29 cellular contexts compared by ENCODE assay signal in the genomic region with DNA sequence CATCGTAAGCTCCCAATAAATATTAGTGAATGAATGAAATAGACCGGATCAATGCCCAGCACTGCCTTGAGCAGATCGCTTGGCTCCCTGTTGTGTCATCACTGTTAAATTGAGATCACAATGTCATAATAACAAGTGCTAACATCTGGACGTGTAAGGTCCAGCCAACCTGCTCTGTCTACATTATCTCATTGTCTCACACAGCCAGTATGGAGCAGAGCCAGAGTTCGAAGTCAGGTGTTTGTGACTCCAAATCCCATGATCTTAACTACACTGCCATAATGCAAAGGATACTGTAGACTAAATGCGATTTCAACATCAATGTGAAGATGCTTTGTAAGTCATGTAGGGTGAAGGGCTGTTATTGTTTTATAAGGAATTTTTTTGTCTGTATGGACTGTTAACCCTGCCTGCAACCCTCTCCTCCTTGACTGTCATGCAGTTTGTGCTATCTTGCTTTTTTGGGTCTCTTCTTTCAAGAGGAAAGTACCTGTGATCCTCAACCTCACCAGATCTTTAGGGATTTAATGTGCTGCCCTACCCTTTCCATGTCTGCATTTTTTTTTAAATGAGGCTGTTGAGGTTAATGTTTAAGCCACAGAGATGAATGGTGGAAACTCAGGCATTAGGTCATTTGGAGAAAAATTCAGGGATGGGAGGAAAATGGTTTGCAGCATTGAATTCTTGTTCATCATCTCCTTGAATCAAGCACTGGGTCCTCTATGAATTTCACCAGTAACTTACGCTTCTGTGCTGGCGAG. TPM values are rescaled to one million over a fixed set of nuclear protein-coding genes. Genes with fewer than 3 reads are reported as not detected.
"Had no signal": no experiment of that assay in that cellular context is flagged by ENCODE, and none has a peak within 500 bp of the region (broad histone marks: within the 10 kb centered on the region; RNA-seq: fewer than 3 reads in every experiment).

No MANE protein-coding gene starts in this region.

- H3K36me3 Mint-ChIP-seq: natural killer cell treated with Interleukin-12 subunit alpha and Interleukin-12 subunit beta and Interleukin-15 and Interleukin-18, amount 100 ng/mL, for 72 hours; stimulated activated memory B cell treated with anti-CD40 and anti-IgM and Interleukin-4, amounts not matched to agents 10 μg/mL and 1 μg/mL and 100 μg/mL, for 72 hours had no signal

- FAIRE-seq: colon, keratinocyte had no signal

- DNase-seq: effector memory CD8-positive, alpha-beta T cell; esophagus squamous epithelium; immature natural killer cell; left cardiac atrium; left ventricle myocardium inferior; lower lobe of right lung; psoas muscle; spleen; stimulated activated CD4-positive, alpha-beta T cell treated with anti-CD3 and anti-CD28 coated beads, Interleukin-15, amount 100 ng/mL, for 24 hours; stimulated activated CD4-positive, alpha-beta T cell treated with anti-CD3 and anti-CD28 coated beads, Interleukin-1b, Interleukin-23, amount 100 ng/mL, for 48 hours; stimulated activated CD4-positive, alpha-beta T cell treated with anti-CD3 and anti-CD28 coated beads, Interleukin-4, amount 100 ng/mL, for 24 hours; testis had no signal

- H3K9me3 ChIP-seq: esophagus squamous epithelium, left ventricle myocardium inferior, lower lobe of right lung, psoas muscle, spleen, testis, tibial nerve had no signal

- H3K79me2 ChIP-seq: parathyroid adenoma had no signal

- H2AFZ ChIP-seq: parathyroid adenoma had no signal

- H3K9ac ChIP-seq: parathyroid adenoma had no signal

- H3K27ac Mint-ChIP-seq: dendritic cell treated with granulocyte-macrophage colony-stimulating factor and Interleukin-4, amounts not matched to agents 40 ng/mL and 50 ng/mL, for 4 days; effector memory CD8-positive, alpha-beta T cell; immature natural killer cell; memory B cell; mesothelial cell of epicardium; natural killer cell treated with Interleukin-12 subunit alpha and Interleukin-12 subunit beta and Interleukin-15 and Interleukin-18, amount 100 ng/mL, for 72 hours; stimulated activated memory B cell treated with anti-CD40 and anti-IgM and Interleukin-4, amounts not matched to agents 10 μg/mL and 1 μg/mL and 100 μg/mL, for 72 hours; stimulated activated naive CD8-positive, alpha-beta T cell treated with anti-CD3 and anti-CD28 coated beads, Interleukin-15, Interleukin-2, amounts not matched to agents 100 ng/mL and 50 ng/mL, for 24 hours had no signal

- H3K4me1 Mint-ChIP-seq: immature natural killer cell, mesothelial cell of epicardium had no signal

- H3K4me3 ChIP-seq: esophagus squamous epithelium, left ventricle myocardium inferior, lower lobe of right lung, psoas muscle, spleen, testis, tibial nerve had no signal

- H3K27me3 ChIP-seq: esophagus squamous epithelium, foreskin keratinocyte, testis, tibial nerve had no signal

- H3K36me3 ChIP-seq: esophagus squamous epithelium, left ventricle myocardium inferior, lower lobe of right lung, spleen had no signal

- ATAC-seq: effector memory CD8-positive, alpha-beta T cell; foreskin keratinocyte; left cardiac atrium; lower lobe of right lung; natural killer cell treated with Interleukin-12 subunit alpha and Interleukin-12 subunit beta and Interleukin-15 and Interleukin-18, amount 100 ng/mL, for 72 hours; psoas muscle; sciatic nerve; stimulated activated memory B cell treated with anti-CD40 and anti-IgM and Interleukin-4, amounts not matched to agents 10 μg/mL and 1 μg/mL and 100 μg/mL, for 72 hours had no signal

- H3K4me1 ChIP-seq: esophagus squamous epithelium, foreskin keratinocyte, lower lobe of right lung, parathyroid adenoma, psoas muscle, spleen, testis, tibial nerve had no signal

- H3K4me3 Mint-ChIP-seq: dendritic cell treated with granulocyte-macrophage colony-stimulating factor and Interleukin-4, amounts not matched to agents 40 ng/mL and 50 ng/mL, for 4 days; effector memory CD8-positive, alpha-beta T cell; immature natural killer cell; memory B cell; mesothelial cell of epicardium; natural killer cell treated with Interleukin-12 subunit alpha and Interleukin-12 subunit beta and Interleukin-15 and Interleukin-18, amount 100 ng/mL, for 72 hours; stimulated activated memory B cell treated with anti-CD40 and anti-IgM and Interleukin-4, amounts not matched to agents 10 μg/mL and 1 μg/mL and 100 μg/mL, for 72 hours; stimulated activated naive CD8-positive, alpha-beta T cell treated with anti-CD3 and anti-CD28 coated beads, Interleukin-15, Interleukin-2, amounts not matched to agents 100 ng/mL and 50 ng/mL, for 24 hours had no signal

- H3K27ac ChIP-seq: esophagus squamous epithelium, foreskin keratinocyte, left ventricle myocardium inferior, lower lobe of right lung, parathyroid adenoma, psoas muscle, spleen, testis, tibial nerve had no signal

- H3K9me3 Mint-ChIP-seq: dendritic cell treated with granulocyte-macrophage colony-stimulating factor and Interleukin-4, amounts not matched to agents 40 ng/mL and 50 ng/mL, for 4 days; immature natural killer cell; mesothelial cell of epicardium; natural killer cell treated with Interleukin-12 subunit alpha and Interleukin-12 subunit beta and Interleukin-15 and Interleukin-18, amount 100 ng/mL, for 72 hours; stimulated activated naive CD8-positive, alpha-beta T cell treated with anti-CD3 and anti-CD28 coated beads, Interleukin-15, Interleukin-2, amounts not matched to agents 100 ng/mL and 50 ng/mL, for 24 hours had no signal

RNA-seq across cellular contexts. Expression of a gene that starts 49.0 kb away (rescaled TPM):
- total RNA-seq: epithelial cell of proximal tubule, esophagus squamous epithelium, foreskin keratinocyte, left cardiac atrium, left ventricle myocardium inferior, lower lobe of right lung, mesothelial cell of epicardium, mucosa of gallbladder, myocyte, psoas muscle, sciatic nerve, skeletal muscle tissue, spleen, tibial nerve, ureter had no signal
- polyA plus RNA-seq: foreskin keratinocyte, immature natural killer cell, keratinocyte, psoas muscle, spleen had no signal
